2 cellular contexts compared by ENCODE assay signal in the genomic region with DNA sequence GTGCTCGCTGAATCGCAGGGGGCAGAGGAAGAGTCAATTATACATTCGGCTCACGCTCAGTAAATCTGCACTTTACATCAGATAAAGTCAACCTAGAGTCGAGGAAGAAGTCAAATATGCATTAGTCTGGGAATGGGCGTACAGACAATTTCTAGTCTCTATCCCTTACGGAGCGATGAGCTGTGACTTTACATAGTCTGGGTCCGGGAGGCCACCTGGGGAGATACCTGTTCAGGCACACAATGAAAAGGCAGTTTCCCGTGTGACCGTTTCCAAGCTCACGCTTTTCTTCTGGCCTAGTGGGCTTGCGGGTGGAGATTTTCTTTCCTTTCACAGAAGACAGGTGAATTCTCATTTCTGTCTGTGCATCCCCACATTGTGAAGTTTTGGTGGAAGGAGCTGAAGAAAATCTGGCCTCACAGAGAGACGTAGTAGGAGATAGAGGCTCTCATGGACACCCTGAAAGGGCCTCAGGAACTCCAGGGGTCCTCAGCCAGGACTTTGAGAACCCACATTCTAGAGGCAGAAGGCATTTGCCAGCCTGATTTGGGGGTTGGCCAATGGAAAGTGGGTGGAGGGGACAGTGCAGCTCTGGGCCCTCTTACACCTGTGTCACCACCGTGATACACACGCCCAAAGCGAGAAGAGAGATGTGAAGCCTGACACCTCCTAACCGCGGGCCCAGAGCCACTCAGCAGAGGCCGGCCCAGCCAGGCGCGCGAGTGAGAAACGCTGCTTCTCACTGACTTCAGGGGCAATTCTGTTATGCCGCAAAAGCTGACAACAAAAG.
TF ChIP-seq lines count a peak whose summit lies in the region.

No MANE protein-coding gene starts in this region.

TF ChIP-seq in HCT116, 20 proteins besides CTCF, POLR2A, EP300 and RAD21:
- TF ChIP-seq TCF7L2 (IDR thresholded peaks at IDR 0.05; ENCODE audit: borderline replicate concordance, extremely low read depth, insufficient read depth, insufficient read length), result no peak
- no peak for TF ChIP-seq EZH2 (IDR thresholded peaks at IDR 0.05)

TF ChIP-seq in H1, 55 proteins besides CTCF, POLR2A, EP300 and RAD21:
- no peak for TF ChIP-seq BACH1 (IDR thresholded peaks at IDR 0.05; ENCODE audit: low read length)
